Comparison of ENCODE assay signal across 25 cellular contexts in the genomic region with DNA sequence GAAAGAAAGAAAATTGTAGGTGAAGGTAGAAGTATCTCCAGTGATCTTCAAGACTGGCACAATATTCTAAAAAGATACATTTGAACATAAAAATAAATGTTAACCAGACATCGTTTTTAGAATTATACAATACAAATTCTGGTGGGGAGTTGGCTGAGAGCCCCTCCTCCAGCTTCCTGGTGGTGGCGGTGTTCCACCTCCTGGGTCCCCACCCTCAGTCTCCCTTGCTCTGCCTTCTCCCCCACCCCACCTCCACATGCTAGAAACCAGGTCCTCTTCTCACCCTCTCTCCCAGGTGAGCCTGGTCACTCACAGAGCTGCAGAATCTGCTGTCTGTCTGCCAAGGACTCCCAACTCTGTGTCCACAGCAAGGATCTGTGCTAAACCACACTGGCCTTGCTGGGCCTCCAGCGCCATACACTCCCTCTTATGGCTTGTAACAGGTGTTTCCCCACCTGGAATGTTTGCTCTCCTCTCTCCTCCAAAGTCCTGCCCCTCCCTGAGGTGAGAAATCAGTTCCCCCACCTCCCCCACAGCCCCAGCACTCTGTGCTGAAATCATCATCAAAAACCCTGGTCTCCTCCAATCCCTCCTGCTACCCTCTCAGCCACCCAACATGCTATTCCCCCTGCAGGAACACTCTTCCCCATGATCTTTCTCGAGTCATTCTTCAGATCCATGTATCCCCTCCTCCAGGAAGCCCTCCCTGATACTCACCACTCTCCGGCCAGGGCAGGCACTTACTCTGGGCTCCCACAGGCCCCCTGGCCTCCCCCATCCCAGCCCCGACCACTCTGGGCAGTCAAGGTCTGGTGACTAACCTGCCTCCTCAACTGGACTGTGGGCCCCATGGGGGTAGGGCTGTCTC. TPM values are rescaled to one million over a fixed set of nuclear protein-coding genes. Genes with fewer than 3 reads are reported as not detected.
DNase-seq lines count a peak whose midpoint lies in the region; ATAC-seq, FAIRE-seq and TF ChIP-seq lines count a peak whose summit lies in the region.
"Had no signal": no experiment of that assay in that cellular context is flagged by ENCODE, and none has a peak within 500 bp of the region (broad histone marks: within the 10 kb centered on the region; RNA-seq: fewer than 3 reads in every experiment).

No MANE protein-coding gene starts in this region.

- H3K79me2 ChIP-seq in K562 (ENCODE audit: control insufficient read depth, insufficient read depth, low read length): no peaks in the 10 kb centered on the region

- CTCF ChIA-PET in K562 (lab: Yijun Ruan, JAX; ENCODE audit: low intra/inter-chr PET ratio): interaction anchor here (0.6 kb wide), 1 partner anchor 136 kb away, joined by 3 read pairs; no protein-coding TSS in a partner anchor

- POLR2A ChIA-PET in K562 (lab: Yijun Ruan, JAX): interaction anchor here (1.3 to 1.6 kb wide), 2 partner anchors 11 to 22 kb away, joined by 3 read pairs; no protein-coding TSS in a partner anchor

- H2AFZ ChIP-seq in K562 (ENCODE audit: low read depth, low read length): no peak overlapping the region

- peaks cover 11 to 35% of the 10 kb centered on the region in 2 experiments; a peak in 4 of 5 replicates for H3K27me3 ChIP-seq in K562 (ENCODE audit: control insufficient read depth in 2 of 2, insufficient read depth in 2 of 2, low read length in 2 of 2)
- no peaks in the 10 kb centered on the region for H3K27me3 ChIP-seq in mucosa of stomach (ENCODE audit: control insufficient read depth, insufficient read depth, low read length)
- H3K27me3 ChIP-seq: BE2C, breast epithelium had no signal

- H4K20me1 ChIP-seq in K562 (replicated peaks; ENCODE audit: control insufficient read depth, insufficient read depth, low read length): no peaks in the 10 kb centered on the region

- H3K4me1 ChIP-seq in K562 (replicated peaks in 1 of 2; ENCODE audit: control insufficient read depth in 2 of 2, insufficient read depth in 2 of 2, low read length in 2 of 2) (peaks cover 0 to 5% of the 10 kb centered on the region in 2 experiments; a peak in 2 of 5 replicates), mucosa of stomach (ENCODE audit: control insufficient read depth, insufficient read depth, low read length) (peaks cover 56% of the 10 kb centered on the region)
- H3K4me1 ChIP-seq: BE2C, breast epithelium had no signal

- BruUV-seq in K562 (replicated peaks; lab: Mats Ljungman, UMichigan): no TSS peak

- no peak overlapping the region for H3K27ac ChIP-seq in K562 (ENCODE audit: extremely low read depth, low read depth, low read length)
- H3K27ac ChIP-seq: breast epithelium, coronary artery, tibial artery had no signal

- H3K9ac ChIP-seq in K562 (ENCODE audit: insufficient read depth in 1 of 2, low read depth in 2 of 2, low read length in 2 of 2): no peak overlapping the region
- H3K9ac ChIP-seq in mucosa of stomach (ENCODE audit: low read length): peak overlapping the region; percentile 60

- peaks cover 27% of the 10 kb centered on the region for H3K4me1 Mint-ChIP-seq in stimulated activated naive CD8-positive, alpha-beta T cell treated with anti-CD3 and anti-CD28 coated beads, Interleukin-15, amount 100 ng/mL, for 72 hours

- H3K9me3 Mint-ChIP-seq in stimulated activated naive CD8-positive, alpha-beta T cell treated with anti-CD3 and anti-CD28 coated beads, Interleukin-15, amount 100 ng/mL, for 72 hours: no peaks in the 10 kb centered on the region
- H3K9me3 Mint-ChIP-seq: nephron progenitor cell had no signal

- H3K4me3 ChIP-seq in K562: no peak overlapping the region
- H3K4me3 ChIP-seq in mucosa of stomach (ENCODE audit: low read length): no peak overlapping the region
- H3K4me3 ChIP-seq: breast epithelium, coronary artery, tibial artery had no signal

- no peak for TF ChIP-seq POLR2A in K562 (conservative IDR thresholded peaks at IDR 0.05)

- no peak for TF ChIP-seq EP300 in K562 (IDR thresholded peaks at IDR 0.05; ENCODE audit: low read length)

- no peaks in the 10 kb centered on the region for H3K9me3 ChIP-seq in K562 (replicated peaks; ENCODE audit: control insufficient read depth, insufficient read depth, low read depth, low read length)
- no peaks in the 10 kb centered on the region for H3K9me3 ChIP-seq in mucosa of stomach (ENCODE audit: control insufficient read depth, low read length)
- H3K9me3 ChIP-seq: BE2C, breast epithelium, tibial artery had no signal

- no peak for ATAC-seq in stimulated activated naive CD8-positive, alpha-beta T cell treated with anti-CD3 and anti-CD28 coated beads, Interleukin-15, amount 100 ng/mL, for 72 hours
- no peak for ATAC-seq in stimulated activated naive CD8-positive, alpha-beta T cell treated with anti-CD3 and anti-CD28 coated beads, Interleukin-15, Interleukin-2, amounts not matched to agents 100 U/mL and 50 U/mL, for 24 hours
- peak; percentile 59 for ATAC-seq in K562
- ATAC-seq in HG03108 (IDR thresholded peaks at IDR 0.05; ENCODE audit: unreplicated experiment): no peak
- no peak for ATAC-seq in GM18502 (IDR thresholded peaks at IDR 0.05; ENCODE audit: poor library complexity, unreplicated experiment)
- ATAC-seq in HG02852 (IDR thresholded peaks at IDR 0.05; ENCODE audit: unreplicated experiment): no peak
- ATAC-seq: activated CD8-positive, alpha-beta T cell treated with anti-CD3 and anti-CD28 coated beads, Interleukin-2, amount 10 ng/mL, durations not matched to agents 7 days and 5 days; SK-N-SH treated with all-trans-retinoic acid at 6 μM for 48 hours had no signal

- intact Hi-C loops in K562 (cut with micrococcal nuclease): no loop called here

- TF ChIP-seq CTCF in K562 (IDR thresholded peaks at IDR 0.05 in 2 of 3, conservative IDR thresholded peaks at IDR 0.05 in 1 of 3; ENCODE audit: insufficient read depth in 2 of 3, low read depth in 1 of 3, low read length in 3 of 3): peak in 2 of 3 experiments; percentile 15 to 31; a peak in 2 of 6 replicates

- H3K4me2 ChIP-seq in K562 (ENCODE audit: insufficient read depth, low read length): no peak overlapping the region

- H3K27me3 Mint-ChIP-seq in stimulated activated naive CD8-positive, alpha-beta T cell treated with anti-CD3 and anti-CD28 coated beads, Interleukin-15, amount 100 ng/mL, for 72 hours: no peaks in the 10 kb centered on the region

- 5% methylated on average over 6 of the region's 6 CpGs for WGBS in K562 (ENCODE audit: insufficient coverage, low coverage, missing lambda C conversion rate)

- H3K36me3 ChIP-seq in K562 (ENCODE audit: control insufficient read depth, insufficient read depth, low read length): no peaks in the 10 kb centered on the region
- peaks cover 4% of the 10 kb centered on the region for H3K36me3 ChIP-seq in mucosa of stomach (ENCODE audit: control insufficient read depth, insufficient read depth, low read length)
- H3K36me3 ChIP-seq: BE2C, breast epithelium, tibial artery had no signal

- peak overlapping the region; percentile 54 to 55 for H3K27ac Mint-ChIP-seq in stimulated activated naive CD8-positive, alpha-beta T cell treated with anti-CD3 and anti-CD28 coated beads, Interleukin-15, amount 100 ng/mL, for 72 hours
- H3K27ac Mint-ChIP-seq: activated CD8-positive, alpha-beta T cell treated with anti-CD3 and anti-CD28 coated beads, Interleukin-2, amount 10 ng/mL, durations not matched to agents 7 days and 5 days; nephron progenitor cell had no signal

- H3K4me3 Mint-ChIP-seq in stimulated activated naive CD8-positive, alpha-beta T cell treated with anti-CD3 and anti-CD28 coated beads, Interleukin-15, amount 100 ng/mL, for 72 hours: no peak overlapping the region
- H3K4me3 Mint-ChIP-seq: activated CD8-positive, alpha-beta T cell treated with anti-CD3 and anti-CD28 coated beads, Interleukin-2, amount 10 ng/mL, durations not matched to agents 7 days and 5 days; nephron progenitor cell had no signal

- in situ Hi-C loops in K562 (cut with MboI): no loop called here

- H3K9me1 ChIP-seq in K562 (ENCODE audit: control insufficient read depth, insufficient read depth, low read length): no peaks in the 10 kb centered on the region

- DNase-seq in stimulated activated naive CD8-positive, alpha-beta T cell treated with anti-CD3 and anti-CD28 coated beads, Interleukin-15, amount 100 ng/mL, for 72 hours: no peak
- DNase-seq in stimulated activated naive CD8-positive, alpha-beta T cell treated with anti-CD3 and anti-CD28 coated beads, Interleukin-15, Interleukin-2, amounts not matched to agents 100 U/mL and 50 U/mL, for 24 hours: no peak
- no peak for DNase-seq in K562 (ENCODE audit: extremely low read depth in 1 of 4, low spot score in 3 of 4)
- DNase-seq in stimulated activated naive CD4-positive, alpha-beta T cell treated with Interleukin-2 at 50 U/mL for 16 hours (lab: John Stamatoyannopoulos, UW): no peak
- DNase-seq: activated CD8-positive, alpha-beta T cell treated with anti-CD3 and anti-CD28 coated beads, Interleukin-2, amount 10 ng/mL, durations not matched to agents 7 days and 5 days; activated naive CD4-positive, alpha-beta T cell; activated T-cell treated with anti-CD3 and anti-CD28 coated beads, Interleukin-2, amount 50 U/mL, for 1 hour; BE2C; DND-41; glutamatergic neuron; kidney glomerular epithelial cell; mesenchymal stem cell; NCI-H146; NCI-H524 treated with DMSO at 0.1 percent for 48 hours; nephron progenitor cell; tibial artery had no signal

- FAIRE-seq in K562 (lab: Jason Lieb, UNC): no peak
- FAIRE-seq: GM12891 had no signal

- TF ChIP-seq RAD21 in K562 (CRISPR knock-in tag; conservative IDR thresholded peaks at IDR 0.05 in 1 of 2, IDR thresholded peaks at IDR 0.05 in 1 of 2): no peak

RNA-seq across cellular contexts. Expression of a gene that starts 20.5 kb away (rescaled TPM):
- total RNA-seq in K562 (2011; cell fraction: chromatin; rRNA removed; ENCODE audit: low replicate concordance): 0.90 and 1.3 TPM in 2 replicates
- 2.0 TPM in 2 replicates for total RNA-seq in K562 (2011; cell fraction: nucleolus; rRNA removed)
- total RNA-seq in K562 (2011; cell fraction: nucleoplasm; rRNA removed): 1.0 and 1.5 TPM in 2 replicates
- total RNA-seq in K562 (2014; rRNA removed): 0.41 and 2.7 TPM in 2 replicates
- total RNA-seq in K562 (2014; rRNA removed; fragmentation: Illumina TruSeq; extraction: Trizol): 0.13 and 0.18 TPM in 2 replicates
- 0.07 and 0.15 TPM in 2 replicates for total RNA-seq in K562 (2015; rRNA removed; fragmentation: Illumina TruSeq; extraction: Trizol)
- 1.9 and 2.6 TPM in 2 replicates for total RNA-seq in K562 (2021)
- 0.46 and 0.60 TPM in 2 replicates for polyA plus RNA-seq in K562 (2011; rRNA removed)
- 0.37 and 0.95 TPM in 2 replicates for polyA plus RNA-seq in K562 (2011; cell fraction: cytosol; rRNA removed)
- polyA plus RNA-seq in K562 (2011; cell fraction: nucleus; rRNA removed): 0.97 and 4.3 TPM in 2 replicates
- polyA plus RNA-seq in K562 (2012): 1.1 and 2.8 TPM in 2 replicates
- 0.71 and 0.79 TPM in 2 replicates for polyA plus RNA-seq in K562 (2014; fragmentation: Illumina TruSeq; extraction: Trizol)
- under 1 TPM; 0.13 to 0.20 TPM for polyA plus RNA-seq in K562 (2014; fragmentation: Nextera tagmentation; extraction: Ambion mirVana)
- 0.48 and 0.77 TPM in 2 replicates for polyA plus RNA-seq in K562 (2014; rRNA removed)
- polyA minus RNA-seq in K562 (2011; rRNA and poly(A)+ RNA removed): 0.33 and 0.42 TPM in 2 replicates
- 0.76 and 1.5 TPM in 2 replicates for polyA minus RNA-seq in K562 (2011; cell fraction: cytosol; rRNA and poly(A)+ RNA removed)
- 0.22 and 0.27 TPM in 2 replicates for polyA minus RNA-seq in K562 (2011; cell fraction: nucleus; rRNA and poly(A)+ RNA removed)

RNA-seq across cellular contexts. Expression of a gene that starts 46.5 kb away (rescaled TPM):
- 5.6 and 26.9 TPM in 2 replicates for total RNA-seq in K562 (2011; cell fraction: chromatin; rRNA removed; ENCODE audit: low replicate concordance)
- total RNA-seq in K562 (2011; cell fraction: nucleolus; rRNA removed): 15.1 and 31.7 TPM in 2 replicates
- 14.5 and 18.9 TPM in 2 replicates for total RNA-seq in K562 (2011; cell fraction: nucleoplasm; rRNA removed)
- total RNA-seq in K562 (2014; rRNA removed): 1.6 and 2.6 TPM in 2 replicates
- total RNA-seq in K562 (2014; rRNA removed; fragmentation: Illumina TruSeq; extraction: Trizol): 1.2 and 1.4 TPM in 2 replicates
- 0.79 and 0.80 TPM in 2 replicates for total RNA-seq in K562 (2015; rRNA removed; fragmentation: Illumina TruSeq; extraction: Trizol)
- total RNA-seq in K562 (2021): 3.0 and 3.4 TPM in 2 replicates
- polyA plus RNA-seq in K562 (2011; rRNA removed): 6.0 and 6.6 TPM in 2 replicates
- 5.2 and 17.6 TPM in 2 replicates for polyA plus RNA-seq in K562 (2011; cell fraction: cytosol; rRNA removed)
- 3.2 and 12.0 TPM in 2 replicates for polyA plus RNA-seq in K562 (2011; cell fraction: nucleus; rRNA removed)
- 1.4 and 3.0 TPM in 2 replicates for polyA plus RNA-seq in K562 (2012)
- 1.6 and 2.0 TPM in 2 replicates for polyA plus RNA-seq in K562 (2014; fragmentation: Illumina TruSeq; extraction: Trizol)
- polyA plus RNA-seq in K562 (2014; fragmentation: Nextera tagmentation; extraction: Ambion mirVana): 1 to 10 TPM; 1.9 to 2.0 TPM
- 1.1 and 1.2 TPM in 2 replicates for polyA plus RNA-seq in K562 (2014; rRNA removed)
- 20.1 and 36.0 TPM in 2 replicates for polyA minus RNA-seq in K562 (2011; rRNA and poly(A)+ RNA removed)
- polyA minus RNA-seq in K562 (2011; cell fraction: cytosol; rRNA and poly(A)+ RNA removed): 21.2 and 32.5 TPM in 2 replicates
- 4.9 and 8.2 TPM in 2 replicates for polyA minus RNA-seq in K562 (2011; cell fraction: nucleus; rRNA and poly(A)+ RNA removed)
- total RNA-seq: activated CD8-positive, alpha-beta T cell treated with anti-CD3 and anti-CD28 coated beads, Interleukin-2, amount 10 ng/mL, durations not matched to agents 7 days and 5 days had no signal

RNA-seq across cellular contexts. Expression of a gene that starts 58.3 kb away (rescaled TPM):
- total RNA-seq in K562 (2011; cell fraction: chromatin; rRNA removed; ENCODE audit: low replicate concordance): 2.7 and 3.1 TPM in 2 replicates
- total RNA-seq in K562 (2011; cell fraction: nucleolus; rRNA removed): 0.17 and 0.39 TPM in 2 replicates
- 1.5 and 3.0 TPM in 2 replicates for total RNA-seq in K562 (2011; cell fraction: nucleoplasm; rRNA removed)
- total RNA-seq in K562 (2014; rRNA removed) (0.77 TPM in 1 of 2 replicates, not detected in the other), K562 (2014; rRNA removed; fragmentation: Illumina TruSeq; extraction: Trizol) (0.25 TPM in 1 of 2 replicates, not detected in the other), K562 (2015; rRNA removed; fragmentation: Illumina TruSeq; extraction: Trizol) (0.11 TPM in 1 of 2 replicates, not detected in the other), K562 (2021) (0.38 TPM in 1 of 2 replicates, not detected in the other)
- polyA plus RNA-seq in K562 (2011; rRNA removed) (0.03 and 0.16 TPM in 2 replicates), K562 (2014; fragmentation: Illumina TruSeq; extraction: Trizol) (0.28 and 0.71 TPM in 2 replicates), K562 (2014; fragmentation: Nextera tagmentation; extraction: Ambion mirVana) (under 1 TPM; 0.10 to 0.11 TPM), K562 (2014; rRNA removed) (0.04 TPM in 1 of 2 replicates, not detected in the other)
- 0.12 and 0.35 TPM in 2 replicates for polyA plus RNA-seq in K562 (2011; cell fraction: cytosol; rRNA removed)
- 0.28 and 0.40 TPM in 2 replicates for polyA plus RNA-seq in K562 (2011; cell fraction: nucleus; rRNA removed)
- polyA plus RNA-seq in K562 (2012): 0.44 and 1.4 TPM in 2 replicates
- 0.12 TPM in 1 of 2 replicates, not detected in the other for polyA minus RNA-seq in K562 (2011; rRNA and poly(A)+ RNA removed)
- polyA minus RNA-seq in K562 (2011; cell fraction: cytosol; rRNA and poly(A)+ RNA removed): not detected in 2 replicates
- polyA minus RNA-seq in K562 (2011; cell fraction: nucleus; rRNA and poly(A)+ RNA removed): 0.67 TPM in 1 of 2 replicates, not detected in the other
- total RNA-seq: A172; activated CD8-positive, alpha-beta T cell treated with anti-CD3 and anti-CD28 coated beads, Interleukin-2, amount 10 ng/mL, durations not matched to agents 7 days and 5 days; breast epithelium had no signal
